ENCODE assay signal across 26 cellular contexts in the genomic region with DNA sequence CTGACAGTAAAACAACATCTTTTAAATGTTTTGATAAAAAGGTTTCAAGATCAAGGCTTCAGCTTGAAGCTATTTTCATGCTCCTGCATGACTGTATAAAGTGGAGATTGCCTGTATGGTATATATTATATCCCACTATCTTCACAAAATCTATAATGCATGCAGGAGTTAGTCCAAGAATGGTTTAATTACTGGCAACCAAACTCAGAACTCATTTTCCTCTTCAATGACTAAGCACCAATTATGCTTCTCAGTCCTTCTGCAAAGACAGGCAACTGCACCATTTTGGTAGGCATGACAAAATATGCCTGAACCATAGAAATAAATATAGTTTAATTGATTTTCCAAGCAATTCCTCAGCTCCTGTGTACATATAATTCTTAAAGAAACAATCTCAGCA. TPM values are rescaled to one million over a fixed set of nuclear protein-coding genes. Genes with fewer than 3 reads are reported as not detected.
"Had no signal": no experiment of that assay in that cellular context is flagged by ENCODE, and none has a peak within 500 bp of the region (broad histone marks: within the 10 kb centered on the region; RNA-seq: fewer than 3 reads in every experiment).

No MANE protein-coding gene starts in this region.

- H3K4me1 ChIP-seq: stomach, suprapubic skin, testis, thyroid gland, tibial artery, tibial nerve, transverse colon, upper lobe of left lung, upper lobe of right lung, uterus, vagina had no signal

- DNase-seq: stimulated activated CD4-positive, alpha-beta T cell treated with anti-CD3 and anti-CD28 coated beads, Interleukin-2, amount 100 ng/mL, for 48 hours; stimulated activated CD4-positive, alpha-beta T cell treated with anti-CD3 and anti-CD28 coated beads, Interleukin-4, amount 100 ng/mL, for 1 hour; stimulated activated CD4-positive, alpha-beta T cell treated with anti-CD3 and anti-CD28 coated beads, Interleukin-4, amount 100 ng/mL, for 24 hours; stimulated activated CD4-positive, alpha-beta T cell treated with anti-CD3 and anti-CD28 coated beads, Interleukin-4, amount 100 ng/mL, for 4 hours; stimulated activated CD8-positive, alpha-beta memory T cell treated with anti-CD3 and anti-CD28 coated beads, Interleukin-4, amount 100 ng/mL, for 48 hours; stimulated activated naive B cell treated with anti-CD40 and anti-IgM and Interleukin-4, amounts not matched to agents 10 μg/mL and 1 μg/mL and 100 μg/mL, for 72 hours; stimulated activated naive CD4-positive, alpha-beta T cell; stimulated activated naive CD4-positive, alpha-beta T cell treated with Interleukin-2 at 50 U/mL for 16 hours; stimulated activated naive CD8-positive, alpha-beta T cell treated with anti-CD3 and anti-CD28 coated beads, Interleukin-15, amount 100 ng/mL, for 72 hours; stimulated activated naive CD8-positive, alpha-beta T cell treated with anti-CD3 and anti-CD28 coated beads, Interleukin-15, Interleukin-2, amounts not matched to agents 100 U/mL and 50 U/mL, for 24 hours; stomach; substantia nigra; testis; thyroid gland; tibial artery; transverse colon; trophoblast cell; upper lobe of left lung; upper lobe of right lung; uterus had no signal

- H3K9me3 ChIP-seq: stomach, suprapubic skin, testis, thoracic aorta, thyroid gland, tibial artery, tibial nerve, transverse colon, upper lobe of left lung, upper lobe of right lung, uterus, vagina had no signal

- H3K36me3 ChIP-seq: stomach, suprapubic skin, thoracic aorta, thyroid gland, tibial artery, tibial nerve, transverse colon, upper lobe of left lung, upper lobe of right lung, uterus, vagina had no signal

- H3K4me3 ChIP-seq: stomach, suprapubic skin, testis, thoracic aorta, thyroid gland, tibial artery, tibial nerve, transverse colon, upper lobe of left lung, upper lobe of right lung, uterus, vagina had no signal

- H3K27ac ChIP-seq: stomach, suprapubic skin, testis, thoracic aorta, thyroid gland, tibial artery, tibial nerve, transverse colon, upper lobe of left lung, upper lobe of right lung, uterus, vagina had no signal

- ATAC-seq: stimulated activated effector memory CD8-positive, alpha-beta T cell treated with anti-CD3 and anti-CD28 coated beads, Interleukin-12 subunit alpha, Interleukin-12 subunit beta, amount 100 ng/mL, for 72 hours; stimulated activated memory B cell treated with anti-CD40 and anti-IgM and Interleukin-4, amounts not matched to agents 10 μg/mL and 1 μg/mL and 100 μg/mL, for 72 hours; stimulated activated naive B cell treated with anti-CD40 and anti-IgM and Interleukin-4, amounts not matched to agents 10 μg/mL and 1 μg/mL and 100 μg/mL, for 72 hours; stimulated activated naive CD8-positive, alpha-beta T cell treated with anti-CD3 and anti-CD28 coated beads, Interleukin-15, amount 100 ng/mL, for 72 hours; stimulated activated naive CD8-positive, alpha-beta T cell treated with anti-CD3 and anti-CD28 coated beads, Interleukin-15, Interleukin-2, amounts not matched to agents 100 U/mL and 50 U/mL, for 24 hours; upper lobe of right lung had no signal

- H3K27me3 ChIP-seq: suprapubic skin, testis, thyroid gland, tibial artery, tibial nerve, transverse colon, upper lobe of left lung, upper lobe of right lung, uterus, vagina had no signal

RNA-seq across cellular contexts. Expression of a gene that starts 54.5 kb away (rescaled TPM):
- total RNA-seq: vagina had no signal
